ENCODE assay signal across 8 cellular contexts in genomic region chr5:181081989-181082388, GRCh38.
"Had no signal": no experiment of that assay in that cellular context is flagged by ENCODE, and none has a peak within 500 bp of the region (broad histone marks: within the 10 kb centered on the region; RNA-seq: fewer than 3 reads in every experiment).

No MANE protein-coding gene starts in this region.

- H3K4me3 ChIP-seq: GM12878 had no signal

- FAIRE-seq: G401.6, GM12878, GM12891, GM12892, GM18507, GM19239 had no signal

- DNase-seq: GDM1, GF-D8 had no signal
